Comparison of ENCODE assay signal across 8 cellular contexts in genomic region chr7:137903382-137904169, GRCh38. TPM values are rescaled to one million over a fixed set of nuclear protein-coding genes. Genes with fewer than 3 reads are reported as not detected.
A peak's percentile ranks its signal among the peaks of the same experiment; 100 is the strongest.
DNase-seq lines count a peak whose midpoint lies in the region; ATAC-seq and TF ChIP-seq lines count a peak whose summit lies in the region.

No MANE protein-coding gene starts in this region.

- H3K27ac ChIP-seq in ACC112 (ENCODE audit: low read depth, low read length): 0 out of 2 replicates have a peak overlapping the region, but pooled peaks have one; percentile 12

- no peaks in the 10 kb centered on the region for H3K27me3 Mint-ChIP-seq in brain

- no peak overlapping the region for H3K4me3 ChIP-seq in ACC112 (ENCODE audit: low read depth, low read length)

- ATAC-seq in GM18519 (IDR thresholded peaks at IDR 0.05; ENCODE audit: low FRiP score, unreplicated experiment) (peak; percentile 65), HG02981 (IDR thresholded peaks at IDR 0.05; ENCODE audit: unreplicated experiment) (peak; percentile 67)

- H3K36me3 ChIP-seq in ACC112 (ENCODE audit: insufficient read depth, low read length): peaks cover 27% of the 10 kb centered on the region

- H3K27ac Mint-ChIP-seq in brain: peak overlapping the region; percentile 30 to 72 (median 55)

- H3K9me3 Mint-ChIP-seq in brain: peaks cover 0 to 4% (median 0%) of the 10 kb centered on the region in 5 experiments

- no peaks in the 10 kb centered on the region for H3K27me3 ChIP-seq in ACC112 (ENCODE audit: insufficient read depth, low read length)

- peaks cover 65% of the 10 kb centered on the region for H3K36me3 Mint-ChIP-seq in brain

- H3K4me1 ChIP-seq in ACC112 (ENCODE audit: control insufficient read depth, insufficient read depth, low read length, unreplicated experiment): peaks cover 9% of the 10 kb centered on the region

- no peak overlapping the region for H3K4me3 Mint-ChIP-seq in brain

- peaks cover 2% of the 10 kb centered on the region for H3K79me2 ChIP-seq in ACC112 (ENCODE audit: control insufficient read depth, insufficient read depth, low read length, unreplicated experiment)

- H3K4me1 Mint-ChIP-seq in brain: peaks cover 18% of the 10 kb centered on the region

- peak; percentile 93 to 97 for TF ChIP-seq CTCF in brain (conservative IDR thresholded peaks at IDR 0.05)

- H2AFZ ChIP-seq in ACC112 (ENCODE audit: low read length, unreplicated experiment): no peak overlapping the region

- DNase-seq in NCI-H2029 treated with DMSO at 0.1 percent for 48 hours (lab: John Stamatoyannopoulos, UW) (peak; percentile 68), T-helper 9 cell (peak; percentile 43), iris pigment epithelial cell (ENCODE audit: low read depth) (peak; percentile 74)
- peak; percentile 8 to 9 for DNase-seq in stimulated activated CD4-positive, alpha-beta T cell treated with anti-CD3 and anti-CD28 coated beads, Interleukin-1b, Interleukin-23, amount 100 ng/mL, for 1 hour (ENCODE audit: low read depth in 2 of 2)

RNA-seq across cellular contexts. Expression of gene DGKI, which starts 56.8 kb away (rescaled TPM):
- polyA plus RNA-seq in brain (ENCODE audit: insufficient read depth, low read depth, low replicate concordance): 2.5 TPM

Comparison
In these comparisons a context has a peak if more than half of its experiments do, and no peak if none do; other contexts are left out.
1. DNase-seq: peak in every context shown above with its lines; median percentile 74 in iris pigment epithelial cell; 68 in NCI-H2029 treated with DMSO at 0.1 percent for 48 hours; 43 in T-helper 9 cell; 8 in stimulated activated CD4-positive, alpha-beta T cell treated with anti-CD3 and anti-CD28 coated beads, Interleukin-1b, Interleukin-23, amount 100 ng/mL, for 1 hour.